In genomic region chr12:110677982-110678381, GRCh38 we compare ENCODE assay signal across 16 cellular contexts. TPM values are rescaled to one million over a fixed set of nuclear protein-coding genes. Genes with fewer than 3 reads are reported as not detected.
DNase-seq lines count a peak whose midpoint lies in the region; ATAC-seq and TF ChIP-seq lines count a peak whose summit lies in the region.
"Had no signal": no experiment of that assay in that cellular context is flagged by ENCODE, and none has a peak within 500 bp of the region (broad histone marks: within the 10 kb centered on the region; RNA-seq: fewer than 3 reads in every experiment).

No MANE protein-coding gene starts in this region.

- H3K9me3 ChIP-seq in spleen, result peaks cover 0 to 12% (median 2%) of the 10 kb centered on the region in 8 donors

- DNase-seq in activated CD4-positive, alpha-beta T cell treated with anti-CD3 and anti-CD28 coated beads for 36 hours, result no peak
- DNase-seq in activated CD4-positive, alpha-beta T cell treated with anti-CD3 and anti-CD28 coated beads, Interleukin-2, amount 50 U/mL, for 4 hours, result no peak
- peak; percentile 61 for DNase-seq in spleen
- no peak for DNase-seq in globus pallidus (ENCODE audit: low spot score)
- DNase-seq in effector CD8-positive, alpha-beta T cell (lab: John Stamatoyannopoulos, UW), result no peak
- DNase-seq in dorsolateral prefrontal cortex, result no peak
- DNase-seq: 8988T, NCI-H1417, NCI-H524, SHP77 treated with DMSO at 0.1 percent for 48 hours, WERI-Rb-1 had no signal

- peak overlapping the region in 4 of 8 donors; percentile 6 to 52 (median 20) for H3K4me3 ChIP-seq in spleen
- peak overlapping the region in 1 of 59 donors; percentile 10 for H3K4me3 ChIP-seq in dorsolateral prefrontal cortex
- H3K4me3 ChIP-seq: breast epithelium had no signal

- ATAC-seq in activated CD4-positive, alpha-beta T cell treated with anti-CD3 and anti-CD28 coated beads for 36 hours, result peak; percentile 47
- ATAC-seq in HG02571 (IDR thresholded peaks at IDR 0.05; ENCODE audit: unreplicated experiment), result peak; percentile 7

- peaks cover 18% of the 10 kb centered on the region for H3K4me1 Mint-ChIP-seq in activated CD4-positive, alpha-beta T cell treated with anti-CD3 and anti-CD28 coated beads for 36 hours
- peaks cover 34% of the 10 kb centered on the region for H3K4me1 Mint-ChIP-seq in activated naive CD8-positive, alpha-beta T cell (ENCODE audit: low read depth)
- H3K4me1 Mint-ChIP-seq: mesothelial cell of epicardium had no signal

- H3K4me1 ChIP-seq in spleen, result peaks cover 20 to 98% (median 63%) of the 10 kb centered on the region in 6 donors
- H3K4me1 ChIP-seq: breast epithelium had no signal

- 65 to 72% (median 68%) methylated on average over 4 of the region's 4 CpGs for WGBS in spleen, 5 donors

- no peaks in the 10 kb centered on the region for H3K27me3 Mint-ChIP-seq in activated CD4-positive, alpha-beta T cell treated with anti-CD3 and anti-CD28 coated beads for 36 hours
- no peaks in the 10 kb centered on the region for H3K27me3 Mint-ChIP-seq in activated naive CD8-positive, alpha-beta T cell

- POLR2A ChIA-PET in activated CD4-positive, alpha-beta T cell treated with anti-CD3 and anti-CD28 coated beads for 36 hours (lab: Charles Lee), result no interaction called here

- no peak for TF ChIP-seq POLR2A in spleen (IDR thresholded peaks at IDR 0.05)

- CTCF ChIA-PET in activated CD4-positive, alpha-beta T cell treated with anti-CD3 and anti-CD28 coated beads for 36 hours (lab: Charles Lee), result no interaction called here

- TF ChIP-seq CTCF in spleen (IDR thresholded peaks at IDR 0.05 in 8 of 11, conservative IDR thresholded peaks at IDR 0.05 in 3 of 11) (no peak), dorsolateral prefrontal cortex (IDR thresholded peaks at IDR 0.05 in 54 of 56, conservative IDR thresholded peaks at IDR 0.05 in 2 of 56; ENCODE audit: low read depth in 1 of 56, partially characterized antibody in 56 of 56) (no peak)

- H3K27me3 ChIP-seq in spleen (replicated peaks in 1 of 7) (no peaks in the 10 kb centered on the region), dorsolateral prefrontal cortex (no peaks in the 10 kb centered on the region)
- H3K27me3 ChIP-seq: breast epithelium had no signal

- intact Hi-C loops in activated CD4-positive, alpha-beta T cell treated with anti-CD3 and anti-CD28 coated beads for 36 hours (cut with DNase I, micrococcal nuclease), result no loop called here
- intact Hi-C loops in spleen (cut with DNase I; ENCODE audit: low total_unique reads) (no loop called here), dorsolateral prefrontal cortex (cut with DNase I) (no loop called here)

- H3K27ac ChIP-seq in spleen (peak overlapping the region in 6 of 8 donors; percentile 36 to 80 (median 66)), dorsolateral prefrontal cortex (peak overlapping the region in 15 of 59 donors; percentile 26 to 69 (median 46))
- H3K27ac ChIP-seq: breast epithelium, WERI-Rb-1 had no signal

- H3K27ac Mint-ChIP-seq in activated CD4-positive, alpha-beta T cell treated with anti-CD3 and anti-CD28 coated beads for 36 hours, result no peak overlapping the region
- peak overlapping the region; percentile 30 for H3K27ac Mint-ChIP-seq in activated naive CD8-positive, alpha-beta T cell
- H3K27ac Mint-ChIP-seq: activated T-helper 1 cell treated with anti-CD3 and anti-CD28 coated beads, Interleukin-12 subunit alpha, Interleukin-12 subunit beta, Interleukin-2, Interleukin-4 antibody, amounts not matched to agents 30 ng/mL and 10 ng/mL and 1 ng/mL, durations not matched to agents 14 hours and 24 hours and 36 hours; mesothelial cell of epicardium had no signal

- H3K4me3 Mint-ChIP-seq in activated CD4-positive, alpha-beta T cell treated with anti-CD3 and anti-CD28 coated beads for 36 hours, result no peak overlapping the region
- H3K4me3 Mint-ChIP-seq in activated naive CD8-positive, alpha-beta T cell, result peak overlapping the region; percentile 52
- H3K4me3 Mint-ChIP-seq: activated T-helper 1 cell treated with anti-CD3 and anti-CD28 coated beads, Interleukin-12 subunit alpha, Interleukin-12 subunit beta, Interleukin-2, Interleukin-4 antibody, amounts not matched to agents 30 ng/mL and 10 ng/mL and 1 ng/mL, durations not matched to agents 14 hours and 24 hours and 36 hours; mesothelial cell of epicardium had no signal

- no peaks in the 10 kb centered on the region for H3K9me3 Mint-ChIP-seq in activated CD4-positive, alpha-beta T cell treated with anti-CD3 and anti-CD28 coated beads for 36 hours (ENCODE audit: low read depth)
- peaks cover 4% of the 10 kb centered on the region for H3K9me3 Mint-ChIP-seq in activated naive CD8-positive, alpha-beta T cell (ENCODE audit: low read depth)

- H3K36me3 ChIP-seq in spleen, result peaks cover 0 to 70% (median 7%) of the 10 kb centered on the region in 6 donors
- H3K36me3 ChIP-seq: breast epithelium, WERI-Rb-1 had no signal

- peaks cover 3% of the 10 kb centered on the region for H3K36me3 Mint-ChIP-seq in activated CD4-positive, alpha-beta T cell treated with anti-CD3 and anti-CD28 coated beads for 36 hours (ENCODE audit: low read depth)
- peaks cover 10% of the 10 kb centered on the region for H3K36me3 Mint-ChIP-seq in activated naive CD8-positive, alpha-beta T cell

RNA-seq across cellular contexts. Expression of gene HVCN1, which starts 10.9 kb away (rescaled TPM):
- 1 to 10 TPM; 4.4 to 4.7 TPM for total RNA-seq in activated CD4-positive, alpha-beta T cell treated with anti-CD3 and anti-CD28 coated beads for 36 hours
- total RNA-seq in spleen, result 10 to 100 TPM; 46.9 to 71.3 (median 63.7) TPM
- polyA plus RNA-seq in spleen, result 100 to 1,000 TPM in 2 of 3 donors, 10 to 100 TPM in 1; 76.5 to 114 (median 106) TPM
- 10 to 100 TPM in 66 of 120 experiments, 1 to 10 TPM in 54; 3.9 to 31.3 (median 10.4) TPM for total RNA-seq in dorsolateral prefrontal cortex
